22 cellular contexts compared by ENCODE assay signal in the genomic region with DNA sequence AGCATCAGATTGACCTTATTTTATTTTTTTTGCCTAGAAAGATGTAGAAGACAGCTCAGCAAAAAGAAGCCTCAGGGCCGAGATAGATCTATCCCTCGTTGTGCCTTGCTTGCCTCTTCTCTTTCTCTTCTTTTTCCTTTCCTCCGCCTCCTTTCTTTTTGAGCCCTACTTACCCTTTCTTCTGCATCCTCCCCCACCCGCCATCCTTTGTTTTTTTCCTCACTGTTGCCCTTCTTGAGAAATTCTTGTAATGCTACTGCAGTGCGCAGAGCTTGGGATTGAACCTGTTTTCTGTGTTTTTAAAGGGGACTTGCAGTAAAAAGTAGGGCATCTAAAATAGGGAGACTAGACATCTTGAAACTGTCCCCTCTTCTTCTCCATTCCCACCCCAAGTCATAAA. TPM values are rescaled to one million over a fixed set of nuclear protein-coding genes. Genes with fewer than 3 reads are reported as not detected.
A peak's percentile ranks its signal among the peaks of the same experiment; 100 is the strongest.
DNase-seq lines count a peak whose midpoint lies in the region; ATAC-seq and TF ChIP-seq lines count a peak whose summit lies in the region.
"Had no signal": no experiment of that assay in that cellular context is flagged by ENCODE, and none has a peak within 500 bp of the region (broad histone marks: within the 10 kb centered on the region; RNA-seq: fewer than 3 reads in every experiment).

No MANE protein-coding gene starts in this region.

- no peak overlapping the region for H4K91ac ChIP-seq in trophoblast cell (ENCODE audit: low read depth, low read length)

- H3K4me3 ChIP-seq in HUES48 (ENCODE audit: low read depth, low read length) (no peak overlapping the region), trophoblast cell (ENCODE audit: low read depth, low read length) (no peak overlapping the region), colonic mucosa (no peak overlapping the region)
- H3K4me3 ChIP-seq: cardiac muscle cell, GM12878, K562, right atrium auricular region had no signal

- no peaks in the 10 kb centered on the region for H3K9me3 Mint-ChIP-seq in activated T-cell treated with anti-CD3 and anti-CD28 coated beads, Interleukin-2, amount 50 U/mL, for 72 hours
- H3K9me3 Mint-ChIP-seq in effector memory CD8-positive, alpha-beta T cell = no peaks in the 10 kb centered on the region
- H3K9me3 Mint-ChIP-seq: activated T-cell treated with anti-CD3 and anti-CD28 coated beads, Interleukin-2, amount 50 U/mL, for 4 hours had no signal

- H3K14ac ChIP-seq in trophoblast cell (ENCODE audit: low read length) = no peak overlapping the region

- H3K27ac ChIP-seq in HUES48 (ENCODE audit: low read depth, low read length) (peak overlapping the region; percentile 29), trophoblast cell (ENCODE audit: low read depth, low read length) (no peak overlapping the region), colonic mucosa (no peak overlapping the region)
- H3K27ac ChIP-seq: cardiac muscle cell, HL-60, right atrium auricular region had no signal

- WGBS in trophoblast cell (ENCODE audit: extremely low coverage, insufficient coverage, insufficient read length) = no CpG with 5 or more reads among the region's 5 CpGs

- no peak overlapping the region for H4K12ac ChIP-seq in trophoblast cell (ENCODE audit: low read depth, low read length)

- no peak overlapping the region for H2BK5ac ChIP-seq in trophoblast cell (ENCODE audit: low read depth, low read length, poor library complexity)

- H3K27me3 Mint-ChIP-seq in activated T-cell treated with anti-CD3 and anti-CD28 coated beads, Interleukin-2, amount 50 U/mL, for 72 hours (ENCODE audit: low read depth) = no peaks in the 10 kb centered on the region
- H3K27me3 Mint-ChIP-seq in effector memory CD8-positive, alpha-beta T cell = no peaks in the 10 kb centered on the region

- no peaks in the 10 kb centered on the region for H3K36me3 Mint-ChIP-seq in activated T-cell treated with anti-CD3 and anti-CD28 coated beads, Interleukin-2, amount 50 U/mL, for 72 hours (ENCODE audit: insufficient read depth in 2 of 2)
- peaks cover 17% of the 10 kb centered on the region for H3K36me3 Mint-ChIP-seq in effector memory CD8-positive, alpha-beta T cell (ENCODE audit: insufficient read depth)

- H3K27me3 ChIP-seq in HUES48 (ENCODE audit: control insufficient read depth, insufficient read depth, low read length) (no peaks in the 10 kb centered on the region), trophoblast cell (ENCODE audit: insufficient read depth, low read length) (no peaks in the 10 kb centered on the region), colonic mucosa (no peaks in the 10 kb centered on the region)
- H3K27me3 ChIP-seq: cardiac muscle cell, right atrium auricular region had no signal

- no peak for ATAC-seq in activated T-cell treated with anti-CD3 and anti-CD28 coated beads, Interleukin-2, amount 50 U/mL, for 72 hours (replicated peaks in 1 of 2)
- no peak for ATAC-seq in effector memory CD8-positive, alpha-beta T cell (replicated peaks)

- H3K9ac ChIP-seq in HUES48 (ENCODE audit: low read depth, low read length) = peak overlapping the region; percentile 11; the same call in 1 of the 2 replicates
- no peak overlapping the region for H3K9ac ChIP-seq in trophoblast cell (ENCODE audit: low read length)
- no peak overlapping the region for H3K9ac ChIP-seq in colonic mucosa (ENCODE audit: low read depth in 2 of 2, low read length in 2 of 2)

- no peak for DNase-seq in activated T-cell treated with anti-CD3 and anti-CD28 coated beads, Interleukin-2, amount 50 U/mL, for 72 hours
- no peak for DNase-seq in activated T-cell treated with anti-CD3 and anti-CD28 coated beads, Interleukin-2, amount 50 U/mL, for 1 hour
- no peak for DNase-seq in effector memory CD8-positive, alpha-beta T cell
- DNase-seq in trophoblast cell = no peak
- no peak for DNase-seq in activated CD8-positive, alpha-beta memory T cell treated with anti-CD3 and anti-CD28 coated beads for 24 hours
- no peak for DNase-seq in colonic mucosa
- no peak for DNase-seq in NCI-H748 (lab: John Stamatoyannopoulos, UW; ENCODE audit: unreplicated experiment)
- DNase-seq: activated T-cell treated with anti-CD3 and anti-CD28 coated beads, Interleukin-2, amount 50 U/mL, for 4 hours; C1 segment of cervical spinal cord; foreskin fibroblast; MV-4-11; NCI-H1694 treated with DMSO at 0.1 percent for 48 hours; NCI-H748 treated with DMSO at 0.1 percent for 48 hours; occipital lobe; Right ventricle myocardium superior; stimulated activated CD8-positive, alpha-beta memory T cell treated with anti-CD3 and anti-CD28 coated beads, Interleukin-4, amount 100 ng/mL, for 48 hours had no signal

- H3K27ac Mint-ChIP-seq in activated T-cell treated with anti-CD3 and anti-CD28 coated beads, Interleukin-2, amount 50 U/mL, for 72 hours = peak overlapping the region; percentile 71
- peak overlapping the region; percentile 33 to 59 for H3K27ac Mint-ChIP-seq in effector memory CD8-positive, alpha-beta T cell

- H2AK5ac ChIP-seq in trophoblast cell (ENCODE audit: low read length) = no peak overlapping the region

- H3K4me3 Mint-ChIP-seq in activated T-cell treated with anti-CD3 and anti-CD28 coated beads, Interleukin-2, amount 50 U/mL, for 72 hours = peak overlapping the region; percentile 29 to 65
- peak overlapping the region; percentile 29 to 34 for H3K4me3 Mint-ChIP-seq in effector memory CD8-positive, alpha-beta T cell
- H3K4me3 Mint-ChIP-seq: activated T-cell treated with anti-CD3 and anti-CD28 coated beads, Interleukin-2, amount 50 U/mL, for 4 hours had no signal

- no peak for TF ChIP-seq CTCF in colonic mucosa (IDR thresholded peaks at IDR 0.05)

- H3K4ac ChIP-seq in trophoblast cell (ENCODE audit: low read depth, low read length) = peak overlapping the region; percentile 93

- intact Hi-C loops in colonic mucosa (cut with DNase I) = no loop called here

- H3K4me2 ChIP-seq in trophoblast cell (ENCODE audit: low read length) = no peak overlapping the region

- H3K18ac ChIP-seq in trophoblast cell (ENCODE audit: low read length) = no peak overlapping the region

- no peak overlapping the region for H2AFZ ChIP-seq in trophoblast cell (ENCODE audit: insufficient read depth, low read length, poor library complexity)

- H2BK12ac ChIP-seq in trophoblast cell (ENCODE audit: low read length) = no peak overlapping the region

- peaks cover 84% of the 10 kb centered on the region for H3K4me1 Mint-ChIP-seq in activated T-cell treated with anti-CD3 and anti-CD28 coated beads, Interleukin-2, amount 50 U/mL, for 72 hours (ENCODE audit: low read depth)
- H3K4me1 Mint-ChIP-seq in effector memory CD8-positive, alpha-beta T cell (ENCODE audit: low read depth in 2 of 2) = peaks cover 74 to 85% of the 10 kb centered on the region in 2 donors

- H3K36me3 ChIP-seq in HUES48 (ENCODE audit: control insufficient read depth, insufficient read depth, low read length) (no peaks in the 10 kb centered on the region), trophoblast cell (ENCODE audit: control insufficient read depth in 1 of 2, insufficient read depth in 2 of 2, low read length in 2 of 2) (no peaks in the 10 kb centered on the region), colonic mucosa (no peaks in the 10 kb centered on the region)
- H3K36me3 ChIP-seq: cardiac muscle cell, right atrium auricular region had no signal

- H4K8ac ChIP-seq in trophoblast cell (ENCODE audit: low read depth, low read length) = no peak overlapping the region

- no peak overlapping the region for H2BK120ac ChIP-seq in trophoblast cell (ENCODE audit: insufficient read depth, low read length, poor library complexity)

- H3K23ac ChIP-seq in trophoblast cell (ENCODE audit: low read length) = no peak overlapping the region

- H3K4me1 ChIP-seq in HUES48 (ENCODE audit: control insufficient read depth, insufficient read depth, low read length) = peaks cover 66% of the 10 kb centered on the region
- H3K4me1 ChIP-seq in trophoblast cell (ENCODE audit: control insufficient read depth in 1 of 2, insufficient read depth in 2 of 2, low read length in 2 of 2) = peaks cover 18 to 26% of the 10 kb centered on the region in 2 experiments
- H3K4me1 ChIP-seq in colonic mucosa = peaks cover 34% of the 10 kb centered on the region

- peaks cover 2% of the 10 kb centered on the region for H3K79me1 ChIP-seq in trophoblast cell (ENCODE audit: low read length)

- peaks cover 28% of the 10 kb centered on the region for H3K79me2 ChIP-seq in trophoblast cell (ENCODE audit: control insufficient read depth, insufficient read depth, low read length, poor library complexity)

- H3K9me3 ChIP-seq in HUES48 (ENCODE audit: control insufficient read depth, insufficient read depth, low read length) (no peaks in the 10 kb centered on the region), trophoblast cell (ENCODE audit: insufficient read depth, low read depth, low read length) (no peaks in the 10 kb centered on the region), colonic mucosa (no peaks in the 10 kb centered on the region)
- H3K9me3 ChIP-seq: right atrium auricular region had no signal

RNA-seq across cellular contexts. Expression of a gene that starts 18.6 kb away (rescaled TPM):
- 100 to 1,000 TPM; 148 to 164 TPM for total RNA-seq in activated T-cell treated with anti-CD3 and anti-CD28 coated beads, Interleukin-2, amount 50 U/mL, for 72 hours
- polyA plus RNA-seq in trophoblast cell (2013) = 138 and 151 TPM in 2 replicates
- 100 to 1,000 TPM; 196 to 212 TPM for total RNA-seq in colonic mucosa
